In genomic region chr7:148563583-148564274, GRCh38 we compare ENCODE assay signal across 10 cellular contexts. TPM values are rescaled to one million over a fixed set of nuclear protein-coding genes. Genes with fewer than 3 reads are reported as not detected.
DNase-seq lines count a peak whose midpoint lies in the region; ATAC-seq and TF ChIP-seq lines count a peak whose summit lies in the region.
"Had no signal": no experiment of that assay in that cellular context is flagged by ENCODE, and none has a peak within 500 bp of the region (broad histone marks: within the 10 kb centered on the region; RNA-seq: fewer than 3 reads in every experiment).

No MANE protein-coding gene starts in this region.

- H4K91ac ChIP-seq in trophoblast cell (ENCODE audit: low read depth, low read length): peak overlapping the region; percentile 26

- H3K36me3 ChIP-seq in trophoblast cell (ENCODE audit: control insufficient read depth in 1 of 2, insufficient read depth in 2 of 2, low read length in 2 of 2) (no peaks in the 10 kb centered on the region), esophagus muscularis mucosa (no peaks in the 10 kb centered on the region)
- H3K36me3 ChIP-seq: SJSA1 had no signal

- no peak overlapping the region for H3K27ac ChIP-seq in trophoblast cell (ENCODE audit: low read depth, low read length)
- peak overlapping the region in 2 of 4 donors; percentile 56 to 57 for H3K27ac ChIP-seq in esophagus muscularis mucosa (replicated peaks in 1 of 4)
- H3K27ac ChIP-seq: SJSA1 had no signal

- TF ChIP-seq EP300 in esophagus muscularis mucosa (IDR thresholded peaks at IDR 0.05): no peak

- no peak overlapping the region for H2AFZ ChIP-seq in trophoblast cell (ENCODE audit: insufficient read depth, low read length, poor library complexity)

- TF ChIP-seq CTCF in esophagus muscularis mucosa (IDR thresholded peaks at IDR 0.05): no peak

- no peak overlapping the region for H2BK120ac ChIP-seq in trophoblast cell (ENCODE audit: insufficient read depth, low read length, poor library complexity)

- H3K14ac ChIP-seq in trophoblast cell (ENCODE audit: low read length): no peak overlapping the region

- no peak overlapping the region for H4K12ac ChIP-seq in trophoblast cell (ENCODE audit: low read depth, low read length)

- peaks cover 5% of the 10 kb centered on the region for H3K79me1 ChIP-seq in trophoblast cell (ENCODE audit: low read length)

- peak; percentile 44 for ATAC-seq in GM18867 (IDR thresholded peaks at IDR 0.05; ENCODE audit: unreplicated experiment)
- ATAC-seq in GM21619 (IDR thresholded peaks at IDR 0.05; ENCODE audit: unreplicated experiment): peak; percentile 45
- ATAC-seq: HepG2 had no signal

- WGBS in trophoblast cell (ENCODE audit: extremely low coverage, insufficient coverage, insufficient read length): no CpG with 5 or more reads among the region's 4 CpGs
- WGBS in esophagus muscularis mucosa: 67% methylated on average over 4 of the region's 4 CpGs

- H3K4me3 ChIP-seq in trophoblast cell (ENCODE audit: low read depth, low read length) (no peak overlapping the region), esophagus muscularis mucosa (no peak overlapping the region)
- H3K4me3 ChIP-seq: SJSA1 had no signal

- intact Hi-C loops in esophagus muscularis mucosa (cut with DNase I): no loop called here

- no peak overlapping the region for H2AK5ac ChIP-seq in trophoblast cell (ENCODE audit: low read length)

- H4K8ac ChIP-seq in trophoblast cell (ENCODE audit: low read depth, low read length): peak overlapping the region; percentile 71

- DNase-seq in RPMI8226: peak; percentile 12
- DNase-seq in trophoblast cell: no peak
- no peak for DNase-seq in esophagus muscularis mucosa (ENCODE audit: extremely low spot score)
- DNase-seq in stimulated activated naive CD4-positive, alpha-beta T cell (lab: John Stamatoyannopoulos, UW): no peak
- no peak for DNase-seq in foreskin melanocyte

- H3K9me3 ChIP-seq in trophoblast cell (ENCODE audit: insufficient read depth, low read depth, low read length) (peaks cover 1% of the 10 kb centered on the region), esophagus muscularis mucosa (no peaks in the 10 kb centered on the region)
- H3K9me3 ChIP-seq: SJSA1 had no signal

- no peak overlapping the region for H3K4me2 ChIP-seq in trophoblast cell (ENCODE audit: low read length)

- no peak for TF ChIP-seq POLR2A in esophagus muscularis mucosa (IDR thresholded peaks at IDR 0.05; ENCODE audit: low read depth)

- H3K4me1 ChIP-seq in trophoblast cell (ENCODE audit: control insufficient read depth in 1 of 2, insufficient read depth in 2 of 2, low read length in 2 of 2) (peaks cover 0 to 5% of the 10 kb centered on the region in 2 experiments), esophagus muscularis mucosa (peaks cover 8 to 16% (median 13%) of the 10 kb centered on the region in 4 donors)

- no peak overlapping the region for H3K18ac ChIP-seq in trophoblast cell (ENCODE audit: low read length)

- peak overlapping the region; percentile 53 for H2BK5ac ChIP-seq in trophoblast cell (ENCODE audit: low read depth, low read length, poor library complexity)

- peak overlapping the region; percentile 51 for H2BK12ac ChIP-seq in trophoblast cell (ENCODE audit: low read length)

- no peak overlapping the region for H3K4ac ChIP-seq in trophoblast cell (ENCODE audit: low read depth, low read length)

- H3K79me2 ChIP-seq in trophoblast cell (ENCODE audit: control insufficient read depth, insufficient read depth, low read length, poor library complexity): no peaks in the 10 kb centered on the region

- H3K9ac ChIP-seq in trophoblast cell (ENCODE audit: low read length): no peak overlapping the region

- H3K27me3 ChIP-seq in trophoblast cell (ENCODE audit: insufficient read depth, low read length) (no peaks in the 10 kb centered on the region), esophagus muscularis mucosa (no peaks in the 10 kb centered on the region)
- H3K27me3 ChIP-seq: SJSA1 had no signal

- H3K23ac ChIP-seq in trophoblast cell (ENCODE audit: low read length): no peak overlapping the region

RNA-seq across cellular contexts. Expression of gene C7orf33, which starts 26.8 kb away (rescaled TPM):
- 0.10 TPM in 1 of 2 replicates, not detected in the other for polyA plus RNA-seq in trophoblast cell (2013)
- not detected for total RNA-seq in esophagus muscularis mucosa
- total RNA-seq: HepG2, pulmonary artery endothelial cell, SJSA1 had no signal
- polyA plus RNA-seq: HepG2 had no signal
